Comparison of ENCODE assay signal across 8 cellular contexts in the genomic region with DNA sequence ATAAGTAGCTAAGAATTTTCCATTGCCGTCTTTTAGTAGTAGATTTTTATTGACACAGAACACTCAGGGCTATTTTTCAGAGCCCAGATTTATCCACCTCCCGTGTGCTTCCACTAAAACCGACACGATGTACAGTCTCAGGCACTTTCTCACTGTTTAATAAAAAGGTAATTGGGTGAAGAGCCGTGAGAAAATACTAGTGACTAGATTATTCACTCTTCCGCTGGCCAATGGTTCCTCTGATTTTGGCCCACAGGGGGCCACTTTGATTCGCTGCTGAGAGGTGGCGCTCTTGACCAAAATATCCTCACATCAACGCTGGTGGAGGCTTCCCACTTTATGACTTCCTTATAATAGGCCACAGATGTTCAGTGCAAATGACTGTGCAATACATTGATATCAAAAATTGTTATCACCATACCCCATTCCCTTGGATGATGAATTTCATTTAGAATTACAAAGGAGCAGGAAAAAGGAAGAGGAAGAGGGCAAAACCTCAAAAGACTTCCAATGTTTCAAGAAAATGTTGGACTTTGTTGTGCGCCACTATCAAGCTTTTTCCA. TPM values are rescaled to one million over a fixed set of nuclear protein-coding genes. Genes with fewer than 3 reads are reported as not detected.
DNase-seq lines count a peak whose midpoint lies in the region; ATAC-seq and TF ChIP-seq lines count a peak whose summit lies in the region.

No MANE protein-coding gene starts in this region.

- no peak overlapping the region for H3K56ac ChIP-seq in IMR-90 (ENCODE audit: extremely low read depth, insufficient read depth, low read length)

- H3K4me3 ChIP-seq in IMR-90 (ENCODE audit: insufficient read depth, low read depth, low read length) (no peak overlapping the region), PC-3 (ENCODE audit: low read length) (no peak overlapping the region)

- H3K9me1 ChIP-seq in IMR-90 (ENCODE audit: insufficient read depth, low read length): no peaks in the 10 kb centered on the region

- H4K20me1 ChIP-seq in IMR-90 (ENCODE audit: insufficient read depth, low read length) (no peaks in the 10 kb centered on the region), PC-3 (ENCODE audit: low read length) (no peaks in the 10 kb centered on the region)

- H3K4me1 ChIP-seq in IMR-90 (ENCODE audit: control insufficient read depth, insufficient read depth, low read length): no peaks in the 10 kb centered on the region
- H3K4me1 ChIP-seq in PC-3 (ENCODE audit: insufficient read depth, low read length): no peaks in the 10 kb centered on the region

- WGBS in IMR-90 (ENCODE audit: extremely low coverage in 2 of 2, insufficient read length in 1 of 2), 2 experiments: no CpG with 5 or more reads among the region's 10 CpGs

- H2BK5ac ChIP-seq in IMR-90 (ENCODE audit: low read depth, low read length, poor library complexity, severe bottlenecking): no peak overlapping the region

- no peak overlapping the region for H3K4ac ChIP-seq in IMR-90 (ENCODE audit: low read depth, low read length)

- peak; percentile 80 for TF ChIP-seq RAD21 in IMR-90 (IDR thresholded peaks at IDR 0.05; ENCODE audit: low read length)

- intact Hi-C loops in IMR-90 (cut with micrococcal nuclease): loop anchor here (1.0 to 10.0 kb wide), 3 partner anchors 439 to 1811 kb away; no protein-coding TSS in a partner anchor
- intact Hi-C loops in PC-3 (cut with micrococcal nuclease): loop anchor here (1.0 to 5.0 kb wide), 3 partner anchors 439 to 658 kb away; no protein-coding TSS in a partner anchor
- intact Hi-C loops in left cardiac atrium (cut with DNase I): loop anchor here (1.0 to 5.0 kb wide), 3 partner anchors 438 to 455 kb away; no protein-coding TSS in a partner anchor

- no peak overlapping the region for H2AK9ac ChIP-seq in IMR-90 (replicated peaks; ENCODE audit: low read depth, low read length, poor library complexity)

- ATAC-seq in GM21737 (IDR thresholded peaks at IDR 0.05; ENCODE audit: unreplicated experiment) (peak; percentile 89), IMR-90 (ENCODE audit: low read depth) (peak; percentile 88), PC-3 (peak; percentile 88), left cardiac atrium (peak; percentile 91)

- H3K9ac ChIP-seq in IMR-90 (ENCODE audit: low read depth, low read length) (no peak overlapping the region), PC-3 (ENCODE audit: low read length) (no peak overlapping the region)

- H3K14ac ChIP-seq in IMR-90 (replicated peaks; ENCODE audit: low read depth, low read length): no peak overlapping the region

- H3K36me3 ChIP-seq in IMR-90 (ENCODE audit: control insufficient read depth, insufficient read depth, low read length): no peaks in the 10 kb centered on the region
- no peaks in the 10 kb centered on the region for H3K36me3 ChIP-seq in PC-3 (ENCODE audit: low read depth, low read length)

- H2BK120ac ChIP-seq in IMR-90 (ENCODE audit: low read depth, low read length): no peak overlapping the region

- no peaks in the 10 kb centered on the region for H3F3A ChIP-seq in PC-3 (ENCODE audit: low read length, unreplicated experiment)

- BruUV-seq in IMR-90 (replicated peaks; lab: Mats Ljungman, UMichigan): no TSS peak
- BruUV-seq in PC-3 (replicated peaks; lab: Mats Ljungman, UMichigan): no TSS peak

- no peaks in the 10 kb centered on the region for H3K9me3 ChIP-seq in IMR-90 (ENCODE audit: control insufficient read depth, insufficient read depth, low read length)
- no peaks in the 10 kb centered on the region for H3K9me3 ChIP-seq in PC-3 (ENCODE audit: low read length)

- H2AFZ ChIP-seq in IMR-90 (replicated peaks; ENCODE audit: low read length, poor library complexity) (no peak overlapping the region), PC-3 (ENCODE audit: low read length) (no peak overlapping the region)

- no peak overlapping the region for H3K23ac ChIP-seq in IMR-90 (ENCODE audit: low read depth, low read length)

- H4K91ac ChIP-seq in IMR-90 (ENCODE audit: insufficient read depth, low read depth, low read length): no peak overlapping the region

- POLR2A ChIA-PET in IMR-90 (lab: Charles Lee; ENCODE audit: unreplicated experiment) (interaction anchor here (0.5 kb wide), 1 partner anchor 195 kb away, joined by 3 read pairs; no protein-coding TSS in a partner anchor), PC-3 (lab: Charles Lee; ENCODE audit: unreplicated experiment) (no interaction called here)

- TF ChIP-seq POLR2A in IMR-90 (IDR thresholded peaks at IDR 0.05; ENCODE audit: low read depth, low read length): no peak

- peak; percentile 66 for DNase-seq in SIG-M5 treated with dmso at 0.1 percent for 504 hours (lab: John Stamatoyannopoulos, UW; ENCODE audit: unreplicated experiment)
- no peak for DNase-seq in SIG-M5 (lab: John Stamatoyannopoulos, UW)
- DNase-seq in IMR-90: peak; percentile 61
- DNase-seq in PC-3: peak; percentile 62
- peak; percentile 57 for DNase-seq in amniotic stem cell (lab: John Stamatoyannopoulos, UW)
- DNase-seq in left cardiac atrium: peak; percentile 67
- DNase-seq in putamen (ENCODE audit: low spot score): peak; percentile 67

- no peak overlapping the region for H3K4me2 ChIP-seq in IMR-90 (ENCODE audit: low read depth, low read length)
- H3K4me2 ChIP-seq in PC-3 (ENCODE audit: low read length): no peak overlapping the region

- no peak overlapping the region for H2BK20ac ChIP-seq in IMR-90 (ENCODE audit: low read depth, low read length)

- H3K27ac ChIP-seq in IMR-90 (ENCODE audit: insufficient read depth, low read length) (no peak overlapping the region), PC-3 (ENCODE audit: low read length) (no peak overlapping the region)

- dilution Hi-C loops in IMR-90 (cut with HindIII; ENCODE audit: low sequenced_read_pairs, unreplicated experiment): no loop called here

- no peak overlapping the region for H2BK15ac ChIP-seq in IMR-90 (ENCODE audit: low read depth, low read length)

- in situ Hi-C loops in IMR-90 (cut with MboI; ENCODE audit: low sequenced_read_pairs): loop anchor here (5.0 to 10.0 kb wide), 3 partner anchors 437 to 661 kb away; no protein-coding TSS in a partner anchor

- H3K27me3 ChIP-seq in IMR-90 (ENCODE audit: control insufficient read depth, insufficient read depth, low read length) (peaks cover 11% of the 10 kb centered on the region), PC-3 (ENCODE audit: low read length) (peaks cover 18% of the 10 kb centered on the region)

- no peaks in the 10 kb centered on the region for H3K79me1 ChIP-seq in IMR-90 (ENCODE audit: low read depth in 1 of 2, low read length in 2 of 2)

- H4K8ac ChIP-seq in IMR-90 (ENCODE audit: low read depth in 2 of 2, low read length in 2 of 2): no peak overlapping the region

- CTCF ChIA-PET in IMR-90 (lab: Yijun Ruan, JAX): interaction anchor here (0.6 to 1.1 kb wide), 6 partner anchors 111 to 453 kb away, joined by 3 to 6 read pairs (median 3); no protein-coding TSS in a partner anchor
- CTCF ChIA-PET in PC-3 (lab: Charles Lee): no interaction called here

- no peak overlapping the region for H2AK5ac ChIP-seq in IMR-90 (ENCODE audit: low read depth, low read length)

- TF ChIP-seq CTCF in IMR-90 (conservative IDR thresholded peaks at IDR 0.05; ENCODE audit: low read depth, low read length): peak; percentile 87
- TF ChIP-seq CTCF in PC-3 (conservative IDR thresholded peaks at IDR 0.05; ENCODE audit: low read depth, low read length): peak; percentile 81

- no peaks in the 10 kb centered on the region for H3K79me2 ChIP-seq in PC-3 (ENCODE audit: low read length)

- no peaks in the 10 kb centered on the region for H3K9me2 ChIP-seq in PC-3 (replicated peaks; ENCODE audit: low read length)

- no peak overlapping the region for H3K18ac ChIP-seq in IMR-90 (ENCODE audit: low read depth, low read length)

- H4K5ac ChIP-seq in IMR-90 (ENCODE audit: low read depth, low read length): no peak overlapping the region

TF ChIP-seq in IMR-90, 13 proteins besides CTCF, POLR2A, EP300 and RAD21:
- no peak for TF ChIP-seq RFX5 (IDR thresholded peaks at IDR 0.05; ENCODE audit: low read depth, low read length)
- peak; percentile 61 for TF ChIP-seq SMC3 (IDR thresholded peaks at IDR 0.05; ENCODE audit: low read depth, low read length)
- no peak for TF ChIP-seq FOS (IDR thresholded peaks at IDR 0.05; ENCODE audit: low read depth, low read length)
- no peak for TF ChIP-seq CHD1 (IDR thresholded peaks at IDR 0.05; ENCODE audit: low read depth, low read length)
- TF ChIP-seq MAZ (IDR thresholded peaks at IDR 0.05; ENCODE audit: borderline replicate concordance, low read depth, low read length): no peak
- no peak for TF ChIP-seq BHLHE40 (IDR thresholded peaks at IDR 0.05; ENCODE audit: low read depth, low read length)

RNA-seq across cellular contexts. Expression of gene HDDC2, which starts 12.3 kb away (rescaled TPM):
- total RNA-seq in IMR-90 (2012; rRNA removed): 40.9 and 51.4 TPM in 2 replicates
- polyA plus RNA-seq in IMR-90 (2012; rRNA removed): 61.5 and 68.6 TPM in 2 replicates
- polyA plus RNA-seq in IMR-90 (2012; cell fraction: cytosol; rRNA removed): 50.9 and 52.6 TPM in 2 replicates
- polyA plus RNA-seq in IMR-90 (2012; cell fraction: nucleus; rRNA removed; ENCODE audit: low replicate concordance): 12.9 and 36.9 TPM in 2 replicates
- total RNA-seq in PC-3 (2014; rRNA removed): 88.6 and 96.8 TPM in 2 replicates
- 10 to 100 TPM; 78.1 to 80.3 TPM for total RNA-seq in left cardiac atrium
